ENCODE assay signal across 17 cellular contexts in genomic region chr7:633381-634018, GRCh38.
A peak's percentile ranks its signal among the peaks of the same experiment; 100 is the strongest.
DNase-seq lines count a peak whose midpoint lies in the region; ATAC-seq, FAIRE-seq and TF ChIP-seq lines count a peak whose summit lies in the region.
"Had no signal": no experiment of that assay in that cellular context is flagged by ENCODE, and none has a peak within 500 bp of the region (broad histone marks: within the 10 kb centered on the region; RNA-seq: fewer than 3 reads in every experiment).

No MANE protein-coding gene starts in this region.

- intact Hi-C loops in HepG2 (cut with micrococcal nuclease; ENCODE audit: unreplicated experiment) (no loop called here), right lobe of liver (cut with DNase I) (no loop called here), K562 (cut with micrococcal nuclease) (no loop called here), upper lobe of right lung (cut with DNase I) (no loop called here), uterus (cut with DNase I; ENCODE audit: low total_unique reads) (loop anchor here (10.0 kb wide), 1 partner anchor 309 kb away; no protein-coding TSS in a partner anchor)

- no peak overlapping the region for H3K4me3 ChIP-seq in HepG2 (replicated peaks in 1 of 3; ENCODE audit: insufficient read depth in 1 of 3, low read depth in 2 of 3, low read length in 3 of 3)
- H3K4me3 ChIP-seq in right lobe of liver, result no peak overlapping the region
- no peak overlapping the region for H3K4me3 ChIP-seq in K562
- no peak overlapping the region for H3K4me3 ChIP-seq in upper lobe of right lung
- no peak overlapping the region for H3K4me3 ChIP-seq in H7 (ENCODE audit: insufficient read depth, low read depth, low read length)
- no peak overlapping the region for H3K4me3 ChIP-seq in uterus

- peak overlapping the region in 6 of 10 donors; percentile 2 to 71 (median 47) for H3K27ac Mint-ChIP-seq in naive thymus-derived CD8-positive, alpha-beta T cell
- H3K27ac Mint-ChIP-seq: B cell; CD8-positive, alpha-beta T cell had no signal

- POLR2A ChIA-PET in HepG2 (lab: Yijun Ruan, JAX), result no interaction called here
- POLR2A ChIA-PET in K562 (lab: Yijun Ruan, JAX), result no interaction called here
- POLR2A ChIA-PET in naive thymus-derived CD8-positive, alpha-beta T cell (lab: Charles Lee), result interaction anchor here (1.3 kb wide), 1 partner anchor 35 kb away, joined by 3 read pairs; no protein-coding TSS in a partner anchor

- H3K27ac ChIP-seq in HepG2 (ENCODE audit: extremely low read length, insufficient read depth, low read length) (no peak overlapping the region), right lobe of liver (no peak overlapping the region), K562 (ENCODE audit: extremely low read depth, low read depth, low read length) (no peak overlapping the region), upper lobe of right lung (no peak overlapping the region), uterus (no peak overlapping the region)

- BruUV-seq in HepG2 (replicated peaks; lab: Mats Ljungman, UMichigan) (no TSS peak), K562 (replicated peaks; lab: Mats Ljungman, UMichigan) (no TSS peak)

- H3K9ac ChIP-seq in HepG2 (ENCODE audit: insufficient read depth, low read depth, low read length) (no peak overlapping the region), K562 (ENCODE audit: insufficient read depth in 1 of 2, low read depth in 2 of 2, low read length in 2 of 2) (no peak overlapping the region)

- no peak overlapping the region for H2AFZ ChIP-seq in HepG2 (ENCODE audit: low read length)
- H2AFZ ChIP-seq in K562 (ENCODE audit: low read depth, low read length), result no peak overlapping the region

- DNase-seq in HepG2 (ENCODE audit: low spot score), result no peak
- no peak for DNase-seq in right lobe of liver
- DNase-seq in K562 (ENCODE audit: extremely low read depth in 1 of 4, low spot score in 3 of 4), result no peak
- DNase-seq in naive thymus-derived CD8-positive, alpha-beta T cell, result no peak
- DNase-seq in upper lobe of right lung, result peak; percentile 37
- no peak for DNase-seq in H7
- no peak for DNase-seq in uterus
- no peak for DNase-seq in SIG-M5 (lab: John Stamatoyannopoulos, UW)
- DNase-seq: C1 segment of cervical spinal cord; CD8-positive, alpha-beta T cell; COR-L47; GF-D8; GOT3 had no signal

- TF ChIP-seq POLR2A in HepG2 (IDR thresholded peaks at IDR 0.05; ENCODE audit: insufficient read depth in 1 of 2, low read depth in 2 of 2, low read length in 2 of 2), result no peak
- no peak for TF ChIP-seq POLR2A in right lobe of liver (IDR thresholded peaks at IDR 0.05)
- no peak for TF ChIP-seq POLR2A in K562 (conservative IDR thresholded peaks at IDR 0.05)
- no peak for TF ChIP-seq POLR2A in uterus (IDR thresholded peaks at IDR 0.05)

- H3K9me1 ChIP-seq in K562 (ENCODE audit: control insufficient read depth, insufficient read depth, low read length), result no peaks in the 10 kb centered on the region

- H3K36me3 ChIP-seq in HepG2 (replicated peaks in 1 of 2; ENCODE audit: control insufficient read depth in 1 of 2, insufficient read depth in 2 of 2, low read length in 2 of 2), result 0 out of 5 replicates have a peak, but pooled peaks cover 0 to 4% of the 10 kb centered on the region in 2 experiments
- H3K36me3 ChIP-seq in right lobe of liver, result no peaks in the 10 kb centered on the region
- H3K36me3 ChIP-seq in K562 (ENCODE audit: control insufficient read depth, insufficient read depth, low read length), result 0 out of 3 replicates have a peak, but pooled peaks cover 5% of the 10 kb centered on the region
- no peaks in the 10 kb centered on the region for H3K36me3 ChIP-seq in upper lobe of right lung
- H3K36me3 ChIP-seq in H7 (replicated peaks; ENCODE audit: control insufficient read depth, insufficient read depth, low read length), result no peaks in the 10 kb centered on the region
- H3K36me3 ChIP-seq in uterus, result no peaks in the 10 kb centered on the region

- in situ Hi-C loops in HepG2 (cut with HindIII; ENCODE audit: extremely low pct_ligation_motif_present, low pct_unique_long_range_greater_than_20kb), result loop anchor here (10.0 kb wide), 1 partner anchor 309 kb away; no protein-coding TSS in a partner anchor
- in situ Hi-C loops in K562 (cut with MboI), result no loop called here

- CTCF ChIA-PET in HepG2 (lab: Yijun Ruan, JAX; ENCODE audit: low intra/inter-chr PET ratio, low total read pairs) (no interaction called here), K562 (lab: Yijun Ruan, JAX; ENCODE audit: low intra/inter-chr PET ratio) (no interaction called here)

- TF ChIP-seq CTCF in HepG2 (CRISPR knock-in tag; IDR thresholded peaks at IDR 0.05) (no peak), right lobe of liver (IDR thresholded peaks at IDR 0.05) (no peak), K562 (IDR thresholded peaks at IDR 0.05 in 2 of 3, conservative IDR thresholded peaks at IDR 0.05 in 1 of 3; ENCODE audit: insufficient read depth in 2 of 3, low read depth in 1 of 3, low read length in 3 of 3) (no peak), upper lobe of right lung (IDR thresholded peaks at IDR 0.05) (no peak), uterus (IDR thresholded peaks at IDR 0.05) (no peak)

- H3K36me3 Mint-ChIP-seq in naive thymus-derived CD8-positive, alpha-beta T cell, result peaks cover 0 to 7% (median 0%) of the 10 kb centered on the region in 3 donors

- WGBS in HepG2 (ENCODE audit: low lambda C conversion rate), result 98% methylated on average over 12 of the region's 12 CpGs
- WGBS in right lobe of liver (ENCODE audit: insufficient coverage, low coverage, low lambda C conversion rate, missing lambda C conversion rate), result 80% methylated on average over 2 of the region's 12 CpGs
- 98% methylated on average over 12 of the region's 12 CpGs for WGBS in K562 (ENCODE audit: insufficient coverage, low coverage, missing lambda C conversion rate)

- H4K20me1 ChIP-seq in HepG2 (ENCODE audit: insufficient read depth, low read length) (no peaks in the 10 kb centered on the region), K562 (replicated peaks; ENCODE audit: control insufficient read depth, insufficient read depth, low read length) (no peaks in the 10 kb centered on the region)

- H3K4me1 Mint-ChIP-seq in naive thymus-derived CD8-positive, alpha-beta T cell, result peaks cover 2 to 16% (median 6%) of the 10 kb centered on the region in 4 donors
- H3K4me1 Mint-ChIP-seq: B cell had no signal

- no peak for TF ChIP-seq RAD21 in HepG2 (CRISPR knock-in tag; IDR thresholded peaks at IDR 0.05)
- no peak for TF ChIP-seq RAD21 in K562 (CRISPR knock-in tag; conservative IDR thresholded peaks at IDR 0.05 in 1 of 2, IDR thresholded peaks at IDR 0.05 in 1 of 2)

- no peaks in the 10 kb centered on the region for H3K79me2 ChIP-seq in HepG2 (ENCODE audit: insufficient read depth, low read length)
- peaks cover 25% of the 10 kb centered on the region for H3K79me2 ChIP-seq in K562 (ENCODE audit: control insufficient read depth, insufficient read depth, low read length)

- H3K4me3 Mint-ChIP-seq in naive thymus-derived CD8-positive, alpha-beta T cell, result no peak overlapping the region
- H3K4me3 Mint-ChIP-seq: B cell; CD8-positive, alpha-beta T cell had no signal

- H3K4me2 ChIP-seq in HepG2 (ENCODE audit: low read depth, low read length), result no peak overlapping the region
- no peak overlapping the region for H3K4me2 ChIP-seq in K562 (ENCODE audit: insufficient read depth, low read length)

- no peaks in the 10 kb centered on the region for H3K9me3 Mint-ChIP-seq in naive thymus-derived CD8-positive, alpha-beta T cell
- H3K9me3 Mint-ChIP-seq: CD8-positive, alpha-beta T cell had no signal

- ATAC-seq in HepG2 (no peak), right lobe of liver (no peak), K562 (no peak), upper lobe of right lung (no peak)
- no peak for ATAC-seq in naive thymus-derived CD8-positive, alpha-beta T cell
- ATAC-seq: CD8-positive, alpha-beta T cell; HCT116 had no signal

- H3K9me3 ChIP-seq in HepG2 (ENCODE audit: low read length) (no peaks in the 10 kb centered on the region), right lobe of liver (no peaks in the 10 kb centered on the region), K562 (replicated peaks; ENCODE audit: control insufficient read depth, insufficient read depth, low read depth, low read length) (no peaks in the 10 kb centered on the region), upper lobe of right lung (no peaks in the 10 kb centered on the region), uterus (no peaks in the 10 kb centered on the region)

- TF ChIP-seq EP300 in HepG2 (IDR thresholded peaks at IDR 0.05; ENCODE audit: low read depth in 2 of 2, low read length in 2 of 2) (no peak), HepG2 (CRISPR knock-in tag; IDR thresholded peaks at IDR 0.05; ENCODE audit: borderline replicate concordance) (no peak), K562 (IDR thresholded peaks at IDR 0.05; ENCODE audit: low read length) (no peak)

- no peaks in the 10 kb centered on the region for H3K4me1 ChIP-seq in HepG2 (ENCODE audit: insufficient read depth, low read length)
- no peaks in the 10 kb centered on the region for H3K4me1 ChIP-seq in right lobe of liver
- H3K4me1 ChIP-seq in K562 (replicated peaks in 1 of 2; ENCODE audit: control insufficient read depth in 2 of 2, insufficient read depth in 2 of 2, low read length in 2 of 2), result peaks cover 4 to 40% of the 10 kb centered on the region in 2 experiments; a peak in 3 of 5 replicates
- no peaks in the 10 kb centered on the region for H3K4me1 ChIP-seq in upper lobe of right lung
- no peaks in the 10 kb centered on the region for H3K4me1 ChIP-seq in uterus

- no peaks in the 10 kb centered on the region for H3K27me3 Mint-ChIP-seq in naive thymus-derived CD8-positive, alpha-beta T cell
- H3K27me3 Mint-ChIP-seq: B cell had no signal

- no peaks in the 10 kb centered on the region for H3K27me3 ChIP-seq in HepG2 (ENCODE audit: control insufficient read depth in 1 of 2, insufficient read depth in 2 of 2, low read length in 2 of 2)
- H3K27me3 ChIP-seq in right lobe of liver, result no peaks in the 10 kb centered on the region
- no peaks in the 10 kb centered on the region for H3K27me3 ChIP-seq in K562 (ENCODE audit: control insufficient read depth in 2 of 2, insufficient read depth in 2 of 2, low read length in 2 of 2)
- no peaks in the 10 kb centered on the region for H3K27me3 ChIP-seq in upper lobe of right lung
- H3K27me3 ChIP-seq in H7 (ENCODE audit: control insufficient read depth, insufficient read depth, low read length), result no peaks in the 10 kb centered on the region
- H3K27me3 ChIP-seq in uterus, result no peaks in the 10 kb centered on the region

- FAIRE-seq in HepG2 (lab: Jason Lieb, UNC) (no peak), K562 (lab: Jason Lieb, UNC) (no peak)
- FAIRE-seq: A204.1, GM19239 had no signal

TF ChIP-seq in HepG2, 621 proteins besides CTCF, POLR2A, EP300 and RAD21:
- peak; percentile 70; the same call in 1 of the 2 replicates for TF ChIP-seq ZNF121 (CRISPR knock-in tag; IDR thresholded peaks at IDR 0.05)
- TF ChIP-seq KDM3A (CRISPR knock-in tag; IDR thresholded peaks at IDR 0.05; ENCODE audit: low read depth), result no peak

TF ChIP-seq in K562, 482 proteins besides CTCF, POLR2A, EP300 and RAD21:
- TF ChIP-seq ZNF121 (CRISPR knock-in tag; conservative IDR thresholded peaks at IDR 0.05) (peak; percentile 91), RBM25 (IDR thresholded peaks at IDR 0.05; ENCODE audit: low read depth, low read length, severe bottlenecking) (peak; percentile 59), KLF10 (CRISPR knock-in tag; IDR thresholded peaks at IDR 0.05) (no peak)

Comparison
In these comparisons a context has a peak if more than half of its experiments do, and no peak if none do; other contexts are left out.
1. Of the 241 proteins assayed by ChIP-seq in both HepG2 and K562: peak only in HepG2: none; only in K562: none; in both: ZNF121; in neither: 240.